26 cellular contexts compared by ENCODE assay signal in genomic region chr17:44230139-44230695, GRCh38. TPM values are rescaled to one million over a fixed set of nuclear protein-coding genes. Genes with fewer than 3 reads are reported as not detected.
DNase-seq lines count a peak whose midpoint lies in the region; ATAC-seq, FAIRE-seq and TF ChIP-seq lines count a peak whose summit lies in the region.
"Had no signal": no experiment of that assay in that cellular context is flagged by ENCODE, and none has a peak within 500 bp of the region (broad histone marks: within the 10 kb centered on the region; RNA-seq: fewer than 3 reads in every experiment).

No MANE protein-coding gene starts in this region.

- TF ChIP-seq POLR2A in heart left ventricle (IDR thresholded peaks at IDR 0.05) = no peak
- no peak for TF ChIP-seq POLR2A in H1 (IDR thresholded peaks at IDR 0.05; ENCODE audit: control extremely low read depth in 1 of 2, low read depth in 2 of 2, low read length in 2 of 2)

- H3K4me3 ChIP-seq in heart left ventricle (no peak overlapping the region), right atrium auricular region (no peak overlapping the region), H1 (ENCODE audit: extremely low read depth in 1 of 4, insufficient read depth in 2 of 4, low read depth in 3 of 4, low read length in 4 of 4) (no peak overlapping the region)
- H3K4me3 ChIP-seq: HAP-1 had no signal

- no peaks in the 10 kb centered on the region for H3K79me2 ChIP-seq in H1 (ENCODE audit: control insufficient read depth in 1 of 2, insufficient read depth in 2 of 2, low read length in 2 of 2)

- CTCF ChIA-PET in H1 (lab: Charles Lee; ENCODE audit: partially characterized antibody) = interaction anchor here (1.2 to 2.1 kb wide), 3 partner anchors 20 to 121 kb away, joined by 3 to 9 read pairs (median 5); no protein-coding TSS in a partner anchor

- H2BK15ac ChIP-seq in H1 (ENCODE audit: low read length) = no peak overlapping the region

- H3K79me1 ChIP-seq in H1 (ENCODE audit: low read depth, low read length) = no peaks in the 10 kb centered on the region; the same call in 1 of the 2 replicates

- no peak overlapping the region for H2BK12ac ChIP-seq in H1 (ENCODE audit: low read depth, low read length)

- no peak overlapping the region for H3K14ac ChIP-seq in H1 (ENCODE audit: insufficient read length)

- no peak overlapping the region for H4K5ac ChIP-seq in H1 (ENCODE audit: insufficient read length, low read depth, low read length)

- 46 to 69% (median 53%) methylated on average over 10 of the region's 10 CpGs for WGBS in heart left ventricle, 4 donors
- 90% methylated on average over 10 of the region's 10 CpGs; no CpG with 5 or more reads in 1 of the 2 experiments for WGBS in H1 (ENCODE audit: extremely low coverage in 1 of 2, insufficient coverage in 1 of 2, insufficient read length in 1 of 2, insufficient replicate concordance in 2 of 2, low coverage in 1 of 2, low lambda C conversion rate in 2 of 2, missing lambda C conversion rate in 1 of 2), 2 experiments

- no peak overlapping the region; a peak in 1 of 7 replicates for H3K9ac ChIP-seq in H1 (replicated peaks in 1 of 4; ENCODE audit: extremely low read depth in 1 of 4, low read depth in 3 of 4, low read length in 3 of 4)

- intact Hi-C loops in heart left ventricle (cut with DNase I) = no loop called here

- H2AK5ac ChIP-seq in H1 (ENCODE audit: low read depth, low read length) = no peak overlapping the region

- FAIRE-seq in H1 (lab: Jason Lieb, UNC) = no peak
- FAIRE-seq: GM12892 had no signal

- TF ChIP-seq RAD21 in H1 (IDR thresholded peaks at IDR 0.05 in 1 of 2, conservative IDR thresholded peaks at IDR 0.05 in 1 of 2; ENCODE audit: low read depth in 2 of 2, low read length in 2 of 2) = no peak

- no peak overlapping the region for H3K23ac ChIP-seq in H1 (ENCODE audit: insufficient read length)

- no peak overlapping the region for H3K4me2 ChIP-seq in H1 (ENCODE audit: insufficient read depth in 1 of 2, low read depth in 2 of 2, low read length in 2 of 2)

- no peaks in the 10 kb centered on the region for H3K27me3 ChIP-seq in heart left ventricle
- no peaks in the 10 kb centered on the region for H3K27me3 ChIP-seq in right atrium auricular region
- no peaks in the 10 kb centered on the region; a peak in 1 of 7 replicates for H3K27me3 ChIP-seq in H1 (replicated peaks in 1 of 4; ENCODE audit: control insufficient read depth in 3 of 4, extremely low read depth in 1 of 4, insufficient read depth in 3 of 4, low read length in 3 of 4)

- no peaks in the 10 kb centered on the region for H3K23me2 ChIP-seq in H1 (ENCODE audit: low read depth, low read length)

- H3K18ac ChIP-seq in H1 (ENCODE audit: extremely low read depth, low read length) = no peak overlapping the region

- H3K9me3 ChIP-seq in heart left ventricle = no peaks in the 10 kb centered on the region
- no peaks in the 10 kb centered on the region for H3K9me3 ChIP-seq in right atrium auricular region
- no peaks in the 10 kb centered on the region for H3K9me3 ChIP-seq in H1 (ENCODE audit: insufficient read depth in 2 of 2, low read depth in 1 of 2, low read length in 1 of 2)
- H3K9me3 ChIP-seq: HAP-1 had no signal

- POLR2A ChIA-PET in H1 (lab: Charles Lee; ENCODE audit: partially characterized antibody) = interaction anchor here (0.6 kb wide), 2 partner anchors 13 to 101 kb away, joined by 3 to 4 read pairs; no protein-coding TSS in a partner anchor

- H3K36me3 ChIP-seq in heart left ventricle (no peaks in the 10 kb centered on the region), right atrium auricular region (no peaks in the 10 kb centered on the region), H1 (ENCODE audit: control insufficient read depth in 2 of 4, insufficient read depth in 4 of 4, low read length in 3 of 4) (no peaks in the 10 kb centered on the region)
- H3K36me3 ChIP-seq: HAP-1 had no signal

- DNase-seq in heart left ventricle (no peak), right atrium auricular region (ENCODE audit: low spot score) (no peak), H1 (ENCODE audit: low read depth in 1 of 2, low spot score in 2 of 2) (no peak), left kidney (ENCODE audit: low read depth, low spot score) (peak; percentile 56), CD1c-positive myeloid dendritic cell (ENCODE audit: extremely low spot score) (no peak), GOT3 (lab: John Stamatoyannopoulos, UW) (no peak)
- DNase-seq: AML-193, Calu3, DMS153, DND-41, KG1, MM.1S, NCI-H1048, NCI-H1417, NCI-H1694, NCI-H2081, NCI-H2227 treated with DMSO at 0.1 percent for 48 hours, NCI-H526 treated with DMSO at 0.1 percent for 48 hours, RPMI8226, SHP77 treated with DMSO at 0.1 percent for 48 hours had no signal

- no peak for TF ChIP-seq EP300 in H1 (IDR thresholded peaks at IDR 0.05; ENCODE audit: borderline replicate concordance in 1 of 2, low read depth in 2 of 2, low read length in 2 of 2)

- H2AFZ ChIP-seq in H1 (ENCODE audit: low read length) = peak overlapping the region; percentile 71

- H2BK120ac ChIP-seq in H1 (replicated peaks; ENCODE audit: low read depth, low read length) = no peak overlapping the region

- H3K4me1 ChIP-seq in heart left ventricle (peaks cover 0 to 21% (median 0%) of the 10 kb centered on the region in 12 donors), right atrium auricular region (no peaks in the 10 kb centered on the region), H1 (replicated peaks in 1 of 4; ENCODE audit: control insufficient read depth in 3 of 4, insufficient read depth in 4 of 4, low read length in 3 of 4) (no peaks in the 10 kb centered on the region)
- H3K4me1 ChIP-seq: HAP-1 had no signal

- no peak overlapping the region for H2BK5ac ChIP-seq in H1 (ENCODE audit: low read depth, low read length)

- H4K91ac ChIP-seq in H1 (replicated peaks; ENCODE audit: insufficient read length, low read length) = no peak overlapping the region

- H3K56ac ChIP-seq in H1 (replicated peaks; ENCODE audit: insufficient read length, low read depth, low read length) = no peak overlapping the region

- TF ChIP-seq CTCF in heart left ventricle (IDR thresholded peaks at IDR 0.05) (no peak), right atrium auricular region (IDR thresholded peaks at IDR 0.05) (no peak), H1 (IDR thresholded peaks at IDR 0.05; ENCODE audit: control extremely low read depth in 1 of 3, insufficient read depth in 1 of 3, low read depth in 1 of 3, low read length in 3 of 3) (no peak)

- no peak overlapping the region for H3K4ac ChIP-seq in H1 (replicated peaks; ENCODE audit: insufficient read length, low read depth, low read length)

- no peaks in the 10 kb centered on the region for H4K20me1 ChIP-seq in H1 (replicated peaks in 1 of 2; ENCODE audit: control insufficient read depth in 1 of 2, insufficient read depth in 2 of 2, low read length in 2 of 2)

- no peak overlapping the region for H2BK20ac ChIP-seq in H1 (ENCODE audit: low read length)

- H3K27ac ChIP-seq in heart left ventricle (peak overlapping the region in 2 of 12 donors; percentile 6 to 40), right atrium auricular region (no peak overlapping the region), H1 (ENCODE audit: low read depth, low read length) (no peak overlapping the region)

- H4K8ac ChIP-seq in H1 (ENCODE audit: extremely low read depth, insufficient read depth, low read length) = no peak overlapping the region

- peak in 3 of 4 donors; percentile 22 to 47 (median 38) for ATAC-seq in heart left ventricle
- no peak for ATAC-seq in SK-N-SH treated with all-trans-retinoic acid at 6 μM for 48 hours

RNA-seq across cellular contexts. Expression of gene UBTF, which starts 10.7 kb away (rescaled TPM):
- 10 to 100 TPM; 33.1 to 61.2 (median 44.2) TPM for total RNA-seq in heart left ventricle
- polyA plus RNA-seq in heart left ventricle = 10 to 100 TPM; 34.1 to 41.6 TPM
- 10 to 100 TPM; 39.3 to 42.3 TPM for total RNA-seq in right atrium auricular region
- total RNA-seq in H1 (2021; fragmentation: NEBNext Ultra II Directional; extraction: Animal tissue kit (Norgen Biotek cat#: 25700)) = 102 and 106 TPM in 2 replicates
- polyA plus RNA-seq in H1 (2011; rRNA removed) = 14.7 and 18.0 TPM in 2 replicates
- polyA plus RNA-seq in H1 (2011; cell fraction: cytosol; rRNA removed) = 31.4 TPM
- polyA plus RNA-seq in H1 (2011; cell fraction: nucleus; rRNA removed) = 55.2 TPM
- 66.1 to 73.3 TPM (median 70.8 TPM) in 4 replicates for polyA plus RNA-seq in H1 (2012, experiment 1 of 2)
- 36.4 TPM for polyA plus RNA-seq in H1 (2012, experiment 2 of 2)
- polyA plus RNA-seq in H1 (2013, experiment 1 of 2) = 64.9 TPM
- 63.5 TPM for polyA plus RNA-seq in H1 (2013, experiment 2 of 2)
- 24.9 and 28.4 TPM in 2 replicates for polyA minus RNA-seq in H1 (2011; rRNA and poly(A)+ RNA removed)
- polyA minus RNA-seq in H1 (2011; cell fraction: cytosol; rRNA and poly(A)+ RNA removed) = 30.1 TPM
- 42.4 TPM for polyA minus RNA-seq in H1 (2011; cell fraction: nucleus; rRNA and poly(A)+ RNA removed)

RNA-seq across cellular contexts. Expression of gene ATXN7L3, which starts 30.5 kb away (rescaled TPM):
- total RNA-seq in heart left ventricle = 10 to 100 TPM; 24.1 to 51.9 (median 35.3) TPM
- 10 to 100 TPM; 24.3 to 54.4 TPM for polyA plus RNA-seq in heart left ventricle
- total RNA-seq in right atrium auricular region = 10 to 100 TPM; 24.5 to 38.9 TPM
- total RNA-seq in H1 (2021; fragmentation: NEBNext Ultra II Directional; extraction: Animal tissue kit (Norgen Biotek cat#: 25700)) = 103 and 106 TPM in 2 replicates
- polyA plus RNA-seq in H1 (2011; rRNA removed) = 53.7 and 72.5 TPM in 2 replicates
- polyA plus RNA-seq in H1 (2011; cell fraction: cytosol; rRNA removed) = 64.5 TPM
- 132 TPM for polyA plus RNA-seq in H1 (2011; cell fraction: nucleus; rRNA removed)
- 47.6 to 71.4 TPM (median 64.4 TPM) in 4 replicates for polyA plus RNA-seq in H1 (2012, experiment 1 of 2)
- polyA plus RNA-seq in H1 (2012, experiment 2 of 2) = 60.9 TPM
- polyA plus RNA-seq in H1 (2013, experiment 1 of 2) = 50.8 TPM
- polyA plus RNA-seq in H1 (2013, experiment 2 of 2) = 46.4 TPM
- polyA minus RNA-seq in H1 (2011; rRNA and poly(A)+ RNA removed) = 51.4 and 62.5 TPM in 2 replicates
- 36.7 TPM for polyA minus RNA-seq in H1 (2011; cell fraction: cytosol; rRNA and poly(A)+ RNA removed)
- 68.0 TPM for polyA minus RNA-seq in H1 (2011; cell fraction: nucleus; rRNA and poly(A)+ RNA removed)

RNA-seq across cellular contexts. Expression of gene SLC4A1, which starts 37.7 kb away (rescaled TPM):
- total RNA-seq in heart left ventricle (1 to 10 TPM in 1 of 9 donors, under 1 TPM in 7, not detected in 1; 0.29 to 3.3 (median 0.61) TPM), right atrium auricular region (1 to 10 TPM in 1 of 2 donors, under 1 TPM in 1; 0.47 to 1.1 TPM)
- polyA plus RNA-seq in heart left ventricle (under 1 TPM in 1 of 2 donors, not detected in 1; 0.03 TPM), H1 (2011; rRNA removed) (0.08 and 0.09 TPM in 2 replicates)
- total RNA-seq in H1 (2021; fragmentation: NEBNext Ultra II Directional; extraction: Animal tissue kit (Norgen Biotek cat#: 25700)) = 0.08 TPM in 1 of 2 replicates, not detected in the other
- polyA plus RNA-seq in H1 (2011; cell fraction: cytosol; rRNA removed) = 0.09 TPM
- polyA plus RNA-seq in H1 (2011; cell fraction: nucleus; rRNA removed) = 0.30 TPM
- 0.04 to 0.18 TPM (median 0.17 TPM) in 3 of 4 replicates, not detected in the other for polyA plus RNA-seq in H1 (2012, experiment 1 of 2)
- not detected for polyA plus RNA-seq in H1 (2012, experiment 2 of 2)
- polyA plus RNA-seq in H1 (2013, experiment 1 of 2) = 0.02 TPM
- polyA plus RNA-seq in H1 (2013, experiment 2 of 2) = 0.04 TPM
- not detected in 2 replicates for polyA minus RNA-seq in H1 (2011; rRNA and poly(A)+ RNA removed)
- not detected for polyA minus RNA-seq in H1 (2011; cell fraction: cytosol; rRNA and poly(A)+ RNA removed)
- not detected for polyA minus RNA-seq in H1 (2011; cell fraction: nucleus; rRNA and poly(A)+ RNA removed)
- total RNA-seq: A172, Calu3, NCI-H460 had no signal

RNA-seq across cellular contexts. Expression of gene TMUB2, which starts 43.4 kb away (rescaled TPM):
- total RNA-seq in heart left ventricle (10 to 100 TPM; 18.8 to 37.4 (median 21.8) TPM), right atrium auricular region (10 to 100 TPM; 26.4 to 26.6 TPM)
- polyA plus RNA-seq in heart left ventricle (10 to 100 TPM; 24.7 to 35.1 TPM), H1 (2011; rRNA removed) (30.5 and 34.7 TPM in 2 replicates)
- total RNA-seq in H1 (2021; fragmentation: NEBNext Ultra II Directional; extraction: Animal tissue kit (Norgen Biotek cat#: 25700)) = 15.7 and 18.5 TPM in 2 replicates
- polyA plus RNA-seq in H1 (2011; cell fraction: cytosol; rRNA removed) = 35.0 TPM
- 123 TPM for polyA plus RNA-seq in H1 (2011; cell fraction: nucleus; rRNA removed)
- 20.5 to 27.2 TPM (median 24.5 TPM) in 4 replicates for polyA plus RNA-seq in H1 (2012, experiment 1 of 2)
- 25.0 TPM for polyA plus RNA-seq in H1 (2012, experiment 2 of 2)
- polyA plus RNA-seq in H1 (2013, experiment 1 of 2) = 20.5 TPM
- polyA plus RNA-seq in H1 (2013, experiment 2 of 2) = 20.9 TPM
- 17.9 and 21.7 TPM in 2 replicates for polyA minus RNA-seq in H1 (2011; rRNA and poly(A)+ RNA removed)
- 10.3 TPM for polyA minus RNA-seq in H1 (2011; cell fraction: cytosol; rRNA and poly(A)+ RNA removed)
- 18.4 TPM for polyA minus RNA-seq in H1 (2011; cell fraction: nucleus; rRNA and poly(A)+ RNA removed)

RNA-seq across cellular contexts. Expression of gene ASB16, which starts 59.7 kb away (rescaled TPM):
- total RNA-seq in heart left ventricle = 10 to 100 TPM in 7 of 9 donors, 1 to 10 TPM in 2; 7.7 to 71.1 (median 13.8) TPM
- polyA plus RNA-seq in heart left ventricle = 1 to 10 TPM; 1.5 to 5.1 TPM
- total RNA-seq in right atrium auricular region = 1 to 10 TPM; 8.3 TPM
- total RNA-seq in H1 (2021; fragmentation: NEBNext Ultra II Directional; extraction: Animal tissue kit (Norgen Biotek cat#: 25700)) = 0.19 TPM in 1 of 2 replicates, not detected in the other
- polyA plus RNA-seq in H1 (2011; rRNA removed) = 0.05 and 0.09 TPM in 2 replicates
- polyA plus RNA-seq in H1 (2011; cell fraction: cytosol; rRNA removed) = 0.05 TPM
- 0.17 TPM for polyA plus RNA-seq in H1 (2011; cell fraction: nucleus; rRNA removed)
- 1.7 to 2.5 TPM (median 2.3 TPM) in 4 replicates for polyA plus RNA-seq in H1 (2012, experiment 1 of 2)
- 0.79 TPM for polyA plus RNA-seq in H1 (2012, experiment 2 of 2)
- polyA plus RNA-seq in H1 (2013, experiment 1 of 2) = 0.06 TPM
- 0.04 TPM for polyA plus RNA-seq in H1 (2013, experiment 2 of 2)
- 0.10 TPM in 1 of 2 replicates, not detected in the other for polyA minus RNA-seq in H1 (2011; rRNA and poly(A)+ RNA removed)
- not detected for polyA minus RNA-seq in H1 (2011; cell fraction: cytosol; rRNA and poly(A)+ RNA removed)
- polyA minus RNA-seq in H1 (2011; cell fraction: nucleus; rRNA and poly(A)+ RNA removed) = not detected
- total RNA-seq: A172, NCI-H460 had no signal
- polyA plus RNA-seq: CD14-positive monocyte had no signal
